Comparison of ENCODE assay signal across 33 cellular contexts in genomic region chr1:3226191-3226590, GRCh38.
"Had no signal": no experiment of that assay in that cellular context is flagged by ENCODE, and none has a peak within 500 bp of the region (broad histone marks: within the 10 kb centered on the region; RNA-seq: fewer than 3 reads in every experiment).

No MANE protein-coding gene starts in this region.

- H3K27ac ChIP-seq: adrenal gland, brain microvascular endothelial cell, coronary artery, dorsolateral prefrontal cortex had no signal

- DNase-seq: activated CD4-positive, alpha-beta memory T cell treated with anti-CD3 and anti-CD28 coated beads for 36 hours; activated CD4-positive, alpha-beta T cell treated with anti-CD3 and anti-CD28 coated beads for 36 hours; activated CD4-positive, alpha-beta T cell treated with anti-CD3 and anti-CD28 coated beads, Interleukin-2, amount 10 ng/mL, durations not matched to agents 24 days and 14 days; activated CD4-positive, CD25-positive, alpha-beta regulatory T cell; activated CD4-positive, CD25-positive, alpha-beta regulatory T cell treated with anti-CD3 and anti-CD28 coated beads, Interleukin-2, amount 50 U/mL, for 72 hours; activated CD8-positive, alpha-beta memory T cell treated with anti-CD3 and anti-CD28 coated beads, Interleukin-2, amount 10 ng/mL, durations not matched to agents 7 days and 5 days; activated CD8-positive, alpha-beta memory T cell treated with anti-CD3 and anti-CD28 coated beads, Interleukin-2, amount 50 U/mL, for 4 hours; activated CD8-positive, alpha-beta T cell treated with anti-CD3 and anti-CD28 coated beads, Interleukin-2, amount 10 ng/mL, durations not matched to agents 7 days and 5 days; activated effector memory CD4-positive, alpha-beta T cell treated with anti-CD3 and anti-CD28 coated beads, Interleukin-2, amount 50 U/mL, for 16 hours; activated naive CD4-positive, alpha-beta T cell treated with anti-CD3 and anti-CD28 coated beads for 36 hours; activated naive CD8-positive, alpha-beta T cell treated with anti-CD3 and anti-CD28 coated beads for 36 hours; activated naive CD8-positive, alpha-beta T cell treated with anti-CD3 and anti-CD28 coated beads, Interleukin-2, amount 50 U/mL, for 24 hours; activated T-cell treated with anti-CD3 and anti-CD28 coated beads, Interleukin-2, amount 50 U/mL, for 1 hour; activated T-cell treated with anti-CD3 and anti-CD28 coated beads, Interleukin-2, amount 50 U/mL, for 48 hours; adrenal gland; amygdala; aorta; brain microvascular endothelial cell; dorsolateral prefrontal cortex; effector memory CD4-positive, alpha-beta T cell; endodermal cell; foreskin fibroblast; T-helper 1 cell; T-helper 17 cell; T1000 had no signal

- H3K4me1 Mint-ChIP-seq: activated CD4-positive, alpha-beta T cell treated with anti-CD3 and anti-CD28 coated beads for 36 hours; activated CD4-positive, alpha-beta T cell treated with anti-CD3 and anti-CD28 coated beads, Interleukin-2, amount 10 ng/mL, durations not matched to agents 24 days and 14 days; activated CD8-positive, alpha-beta memory T cell treated with anti-CD3 and anti-CD28 coated beads, Interleukin-2, amount 10 ng/mL, durations not matched to agents 7 days and 5 days; activated naive CD4-positive, alpha-beta T cell treated with anti-CD3 and anti-CD28 coated beads, Interleukin-2, amount 50 U/mL, for 24 hours; activated naive CD8-positive, alpha-beta T cell treated with anti-CD3 and anti-CD28 coated beads for 36 hours; central memory CD8-positive, alpha-beta T cell; endodermal cell; T-helper 17 cell had no signal

- H3K4me3 Mint-ChIP-seq: activated CD4-positive, alpha-beta memory T cell treated with anti-CD3 and anti-CD28 coated beads for 36 hours; activated CD4-positive, alpha-beta T cell treated with anti-CD3 and anti-CD28 coated beads for 36 hours; activated CD4-positive, alpha-beta T cell treated with anti-CD3 and anti-CD28 coated beads, Interleukin-2, amount 10 ng/mL, durations not matched to agents 24 days and 14 days; activated CD8-positive, alpha-beta memory T cell treated with anti-CD3 and anti-CD28 coated beads, Interleukin-2, amount 10 ng/mL, durations not matched to agents 7 days and 5 days; activated CD8-positive, alpha-beta T cell treated with anti-CD3 and anti-CD28 coated beads, Interleukin-2, amount 10 ng/mL, durations not matched to agents 7 days and 5 days; activated naive CD4-positive, alpha-beta T cell treated with anti-CD3 and anti-CD28 coated beads for 36 hours; activated naive CD4-positive, alpha-beta T cell treated with anti-CD3 and anti-CD28 coated beads, Interleukin-2, amount 50 U/mL, for 24 hours; activated naive CD8-positive, alpha-beta T cell treated with anti-CD3 and anti-CD28 coated beads for 36 hours; activated naive CD8-positive, alpha-beta T cell treated with anti-CD3 and anti-CD28 coated beads, Interleukin-2, amount 50 U/mL, for 24 hours; activated T-helper 1 cell treated with anti-CD3 and anti-CD28 coated beads, Interleukin-12 subunit alpha, Interleukin-12 subunit beta, Interleukin-2, Interleukin-4 antibody, amounts not matched to agents 30 ng/mL and 10 ng/mL and 1 ng/mL, durations not matched to agents 14 hours and 24 hours and 36 hours; central memory CD8-positive, alpha-beta T cell; dendritic cell treated with granulocyte-macrophage colony-stimulating factor and Interleukin-4, amounts not matched to agents 40 ng/mL and 50 ng/mL, for 4 days; endodermal cell; T-helper 17 cell; T-helper 2 cell treated with Interferon-gamma antibody and Interleukin-4, amounts not matched to agents 5 μg/mL and 100 μg/mL, for 36 hours had no signal

- H3K9me3 Mint-ChIP-seq: activated CD4-positive, alpha-beta memory T cell treated with anti-CD3 and anti-CD28 coated beads for 36 hours; activated CD4-positive, alpha-beta T cell treated with anti-CD3 and anti-CD28 coated beads, Interleukin-2, amount 10 ng/mL, durations not matched to agents 24 days and 14 days; activated naive CD4-positive, alpha-beta T cell treated with anti-CD3 and anti-CD28 coated beads for 36 hours; activated naive CD4-positive, alpha-beta T cell treated with anti-CD3 and anti-CD28 coated beads, Interleukin-2, amount 50 U/mL, for 24 hours; activated naive CD8-positive, alpha-beta T cell treated with anti-CD3 and anti-CD28 coated beads for 36 hours; activated naive CD8-positive, alpha-beta T cell treated with anti-CD3 and anti-CD28 coated beads, Interleukin-2, amount 50 U/mL, for 24 hours; activated T-helper 1 cell treated with anti-CD3 and anti-CD28 coated beads, Interleukin-12 subunit alpha, Interleukin-12 subunit beta, Interleukin-2, Interleukin-4 antibody, amounts not matched to agents 30 ng/mL and 10 ng/mL and 1 ng/mL, durations not matched to agents 14 hours and 24 hours and 36 hours; activated T-helper 2 cell treated with anti-CD3 and anti-CD28 coated beads, Interferon-gamma antibody, Interleukin-2, Interleukin-4, amounts not matched to agents 10 μg/mL and 5 μg/mL and 100 μg/mL, durations not matched to agents 14 hours and 24 hours and 36 hours; central memory CD8-positive, alpha-beta T cell; dendritic cell treated with granulocyte-macrophage colony-stimulating factor and Interleukin-4, amounts not matched to agents 40 ng/mL and 50 ng/mL, for 4 days; endodermal cell; T-helper 2 cell treated with Interferon-gamma antibody and Interleukin-4, amounts not matched to agents 5 μg/mL and 100 μg/mL, for 36 hours had no signal

- H3K36me3 Mint-ChIP-seq: activated CD4-positive, alpha-beta memory T cell treated with anti-CD3 and anti-CD28 coated beads for 36 hours; activated CD8-positive, alpha-beta memory T cell treated with anti-CD3 and anti-CD28 coated beads, Interleukin-2, amount 10 ng/mL, durations not matched to agents 7 days and 5 days; activated naive CD4-positive, alpha-beta T cell treated with anti-CD3 and anti-CD28 coated beads, Interleukin-2, amount 50 U/mL, for 24 hours; activated naive CD8-positive, alpha-beta T cell treated with anti-CD3 and anti-CD28 coated beads for 36 hours had no signal

- H3K27me3 ChIP-seq: brain microvascular endothelial cell had no signal

- H3K27ac Mint-ChIP-seq: activated CD4-positive, alpha-beta memory T cell treated with anti-CD3 and anti-CD28 coated beads for 36 hours; activated CD4-positive, alpha-beta T cell treated with anti-CD3 and anti-CD28 coated beads for 36 hours; activated CD4-positive, alpha-beta T cell treated with anti-CD3 and anti-CD28 coated beads, Interleukin-2, amount 10 ng/mL, durations not matched to agents 24 days and 14 days; activated CD8-positive, alpha-beta memory T cell treated with anti-CD3 and anti-CD28 coated beads, Interleukin-2, amount 10 ng/mL, durations not matched to agents 7 days and 5 days; activated CD8-positive, alpha-beta T cell treated with anti-CD3 and anti-CD28 coated beads, Interleukin-2, amount 10 ng/mL, durations not matched to agents 7 days and 5 days; activated naive CD4-positive, alpha-beta T cell treated with anti-CD3 and anti-CD28 coated beads for 36 hours; activated naive CD4-positive, alpha-beta T cell treated with anti-CD3 and anti-CD28 coated beads, Interleukin-2, amount 50 U/mL, for 24 hours; activated naive CD8-positive, alpha-beta T cell treated with anti-CD3 and anti-CD28 coated beads for 36 hours; activated naive CD8-positive, alpha-beta T cell treated with anti-CD3 and anti-CD28 coated beads, Interleukin-2, amount 50 U/mL, for 24 hours; activated T-helper 1 cell treated with anti-CD3 and anti-CD28 coated beads, Interleukin-12 subunit alpha, Interleukin-12 subunit beta, Interleukin-2, Interleukin-4 antibody, amounts not matched to agents 30 ng/mL and 10 ng/mL and 1 ng/mL, durations not matched to agents 14 hours and 24 hours and 36 hours; activated T-helper 2 cell treated with anti-CD3 and anti-CD28 coated beads, Interferon-gamma antibody, Interleukin-2, Interleukin-4, amounts not matched to agents 10 μg/mL and 5 μg/mL and 100 μg/mL, durations not matched to agents 14 hours and 24 hours and 36 hours; dendritic cell treated with granulocyte-macrophage colony-stimulating factor and Interleukin-4, amounts not matched to agents 40 ng/mL and 50 ng/mL, for 4 days; endodermal cell; T-helper 17 cell; T-helper 2 cell treated with Interferon-gamma antibody and Interleukin-4, amounts not matched to agents 5 μg/mL and 100 μg/mL, for 36 hours had no signal

- H3K27me3 Mint-ChIP-seq: activated CD4-positive, alpha-beta T cell treated with anti-CD3 and anti-CD28 coated beads for 36 hours; activated CD4-positive, alpha-beta T cell treated with anti-CD3 and anti-CD28 coated beads, Interleukin-2, amount 10 ng/mL, durations not matched to agents 24 days and 14 days; activated CD8-positive, alpha-beta memory T cell treated with anti-CD3 and anti-CD28 coated beads, Interleukin-2, amount 10 ng/mL, durations not matched to agents 7 days and 5 days; activated naive CD8-positive, alpha-beta T cell treated with anti-CD3 and anti-CD28 coated beads for 36 hours; activated naive CD8-positive, alpha-beta T cell treated with anti-CD3 and anti-CD28 coated beads, Interleukin-2, amount 50 U/mL, for 24 hours had no signal

- H3K9me3 ChIP-seq: adrenal gland had no signal

- ATAC-seq: activated CD4-positive, alpha-beta T cell treated with anti-CD3 and anti-CD28 coated beads for 36 hours; activated CD8-positive, alpha-beta memory T cell treated with anti-CD3 and anti-CD28 coated beads, Interleukin-2, amount 10 ng/mL, durations not matched to agents 7 days and 5 days; activated CD8-positive, alpha-beta T cell treated with anti-CD3 and anti-CD28 coated beads, Interleukin-2, amount 10 ng/mL, durations not matched to agents 7 days and 5 days; activated naive CD8-positive, alpha-beta T cell treated with anti-CD3 and anti-CD28 coated beads, Interleukin-2, amount 50 U/mL, for 24 hours; esophagus mucosa; T-helper 17 cell had no signal

- H3K4me1 ChIP-seq: adrenal gland had no signal

- H3K4me3 ChIP-seq: adrenal gland, coronary artery, dorsolateral prefrontal cortex had no signal

- H3K36me3 ChIP-seq: adrenal gland, brain microvascular endothelial cell had no signal
